1 cellular context compared by ENCODE assay signal in the genomic region with DNA sequence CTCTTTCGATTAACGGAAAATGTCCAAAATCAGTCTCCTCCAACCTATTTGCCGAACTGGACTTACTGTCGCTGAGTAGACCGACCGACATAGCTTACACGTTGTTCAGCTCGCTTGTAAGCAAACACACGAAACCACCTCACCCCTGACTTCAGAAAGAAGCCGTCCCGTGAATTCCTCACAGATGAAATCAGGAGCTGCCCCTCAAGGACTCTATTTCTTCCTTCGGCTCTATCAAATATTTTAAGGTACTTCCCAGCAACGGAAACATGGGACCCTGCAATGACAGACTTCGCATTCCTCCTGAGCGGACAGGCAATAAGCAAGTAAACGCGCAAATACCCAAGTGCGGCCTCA.
TF ChIP-seq lines count a peak whose summit lies in the region.

No MANE protein-coding gene starts in this region.

TF ChIP-seq in GM12878, 131 proteins besides CTCF, POLR2A, EP300 and RAD21:
- TF ChIP-seq RBBP5 (conservative IDR thresholded peaks at IDR 0.05) (no peak), ZNF207 (IDR thresholded peaks at IDR 0.05; ENCODE audit: borderline replicate concordance) (no peak), TARDBP (IDR thresholded peaks at IDR 0.05; ENCODE audit: borderline replicate concordance) (no peak), NFYA (IDR thresholded peaks at IDR 0.05; ENCODE audit: borderline replicate concordance, low read depth, low read length) (no peak), YY1 (IDR thresholded peaks at IDR 0.05; ENCODE audit: low read depth, low read length) (no peak), BCL11A (IDR thresholded peaks at IDR 0.05; ENCODE audit: low read depth, low read length) (no peak), SREBF1 (IDR thresholded peaks at IDR 0.05; ENCODE audit: low read length) (no peak), NR2F1 (conservative IDR thresholded peaks at IDR 0.05) (no peak), ZNF24 (IDR thresholded peaks at IDR 0.05) (no peak), PAX5 (IDR thresholded peaks at IDR 0.05; ENCODE audit: borderline replicate concordance, low read depth, low read length) (no peak), SMAD5 (IDR thresholded peaks at IDR 0.05; ENCODE audit: low read depth) (no peak)
TF ChIP-seq in GM12878: peak in this region for 0.
